ENCODE assay signal across 9 cellular contexts in genomic region chr21:41927727-41928409, GRCh38. TPM values are rescaled to one million over a fixed set of nuclear protein-coding genes. Genes with fewer than 3 reads are reported as not detected.
DNase-seq lines count a peak whose midpoint lies in the region; ATAC-seq and TF ChIP-seq lines count a peak whose summit lies in the region.
"Had no signal": no experiment of that assay in that cellular context is flagged by ENCODE, and none has a peak within 500 bp of the region (broad histone marks: within the 10 kb centered on the region; RNA-seq: fewer than 3 reads in every experiment).

No MANE protein-coding gene starts in this region.

- DNase-seq in GF-D8 (lab: John Stamatoyannopoulos, UW), result peak; percentile 90
- peak; percentile 39 for DNase-seq in activated CD8-positive, alpha-beta T cell treated with anti-CD3 and anti-CD28 coated beads, Interleukin-2, amount 10 ng/mL, durations not matched to agents 7 days and 5 days
- no peak for DNase-seq in osteoblast (ENCODE audit: insufficient read length, low spot score, missing footprints)
- no peak for DNase-seq in islet precursor cell
- no peak for DNase-seq in neural progenitor cell (ENCODE audit: low spot score)
- DNase-seq: midbrain had no signal

- peaks cover 3% of the 10 kb centered on the region for H3F3A ChIP-seq in neural progenitor cell (ENCODE audit: low read depth)

- POLR2A ChIA-PET in activated CD8-positive, alpha-beta T cell treated with anti-CD3 and anti-CD28 coated beads, Interleukin-2, amount 10 ng/mL, durations not matched to agents 7 days and 5 days (lab: Charles Lee), result interaction anchor here (0.6 to 2.5 kb wide), 3 partner anchors 13 to 135 kb away, joined by 3 to 10 read pairs (median 3); no protein-coding TSS in a partner anchor

- no peak overlapping the region for H3K4me2 ChIP-seq in osteoblast (ENCODE audit: insufficient read depth, low read length)
- H3K4me2 ChIP-seq in neural progenitor cell, result no peak overlapping the region

- peak; percentile 34 for ATAC-seq in HG03354 (IDR thresholded peaks at IDR 0.05; ENCODE audit: poor library complexity, severe bottlenecking, unreplicated experiment)
- ATAC-seq in activated CD8-positive, alpha-beta T cell treated with anti-CD3 and anti-CD28 coated beads, Interleukin-2, amount 10 ng/mL, durations not matched to agents 7 days and 5 days, result no peak
- ATAC-seq in GM19023 (IDR thresholded peaks at IDR 0.05; ENCODE audit: unreplicated experiment), result no peak
- ATAC-seq: Panc1 had no signal

- CTCF ChIA-PET in activated CD8-positive, alpha-beta T cell treated with anti-CD3 and anti-CD28 coated beads, Interleukin-2, amount 10 ng/mL, durations not matched to agents 7 days and 5 days (lab: Charles Lee), result interaction anchor here (3.6 kb wide), 1 partner anchor 189 kb away, joined by 13 read pairs; no protein-coding TSS in a partner anchor

- H3K36me3 ChIP-seq in osteoblast (ENCODE audit: insufficient read depth, low read length) (peaks cover 3% of the 10 kb centered on the region), neural progenitor cell (no peaks in the 10 kb centered on the region)

- H3K9me3 ChIP-seq in osteoblast (ENCODE audit: low read depth, low read length) (no peaks in the 10 kb centered on the region), neural progenitor cell (ENCODE audit: low read depth) (no peaks in the 10 kb centered on the region)

- H3K27me3 Mint-ChIP-seq in activated CD8-positive, alpha-beta T cell treated with anti-CD3 and anti-CD28 coated beads, Interleukin-2, amount 10 ng/mL, durations not matched to agents 7 days and 5 days (ENCODE audit: low read depth), result peaks cover under 1% of the 10 kb centered on the region
- peaks cover 10% of the 10 kb centered on the region for H3K27me3 Mint-ChIP-seq in neural progenitor cell (ENCODE audit: insufficient read depth, low read depth)

- no peaks in the 10 kb centered on the region for H3K36me3 Mint-ChIP-seq in activated CD8-positive, alpha-beta T cell treated with anti-CD3 and anti-CD28 coated beads, Interleukin-2, amount 10 ng/mL, durations not matched to agents 7 days and 5 days (ENCODE audit: low read depth)
- no peaks in the 10 kb centered on the region for H3K36me3 Mint-ChIP-seq in neural progenitor cell

- no peaks in the 10 kb centered on the region for H3K9me3 Mint-ChIP-seq in activated CD8-positive, alpha-beta T cell treated with anti-CD3 and anti-CD28 coated beads, Interleukin-2, amount 10 ng/mL, durations not matched to agents 7 days and 5 days (ENCODE audit: insufficient read depth)
- H3K9me3 Mint-ChIP-seq in neural progenitor cell, result no peaks in the 10 kb centered on the region

- H3K4me3 Mint-ChIP-seq in activated CD8-positive, alpha-beta T cell treated with anti-CD3 and anti-CD28 coated beads, Interleukin-2, amount 10 ng/mL, durations not matched to agents 7 days and 5 days, result no peak overlapping the region
- no peak overlapping the region for H3K4me3 Mint-ChIP-seq in neural progenitor cell

- H3K4me1 Mint-ChIP-seq in activated CD8-positive, alpha-beta T cell treated with anti-CD3 and anti-CD28 coated beads, Interleukin-2, amount 10 ng/mL, durations not matched to agents 7 days and 5 days (ENCODE audit: low read depth), result peaks cover 61% of the 10 kb centered on the region
- peaks cover 27% of the 10 kb centered on the region for H3K4me1 Mint-ChIP-seq in neural progenitor cell

- no peak overlapping the region for H2AFZ ChIP-seq in osteoblast (ENCODE audit: low read length)
- no peak overlapping the region for H2AFZ ChIP-seq in neural progenitor cell (replicated peaks)

- H3K4me1 ChIP-seq in osteoblast (ENCODE audit: insufficient read depth, low read length) (peaks cover 56% of the 10 kb centered on the region), neural progenitor cell (peaks cover 15% of the 10 kb centered on the region)

- TF ChIP-seq CTCF in osteoblast (IDR thresholded peaks at IDR 0.05; ENCODE audit: extremely low read depth, low read depth, low read length), result no peak
- no peak for TF ChIP-seq CTCF in neural progenitor cell (IDR thresholded peaks at IDR 0.05)

- H4K20me1 ChIP-seq in osteoblast (ENCODE audit: insufficient read depth, low read length) (no peaks in the 10 kb centered on the region), neural progenitor cell (ENCODE audit: low read depth) (no peaks in the 10 kb centered on the region)

- peaks cover 27% of the 10 kb centered on the region for H3K79me2 ChIP-seq in osteoblast (ENCODE audit: insufficient read depth, low read length)
- H3K79me2 ChIP-seq in neural progenitor cell (ENCODE audit: low read depth), result no peaks in the 10 kb centered on the region

- H3K27ac Mint-ChIP-seq in activated CD8-positive, alpha-beta T cell treated with anti-CD3 and anti-CD28 coated beads, Interleukin-2, amount 10 ng/mL, durations not matched to agents 7 days and 5 days, result peak overlapping the region; percentile 52
- H3K27ac Mint-ChIP-seq in neural progenitor cell, result no peak overlapping the region

- H3K4me3 ChIP-seq in osteoblast (ENCODE audit: insufficient read depth, low read length), result no peak overlapping the region
- H3K4me3 ChIP-seq in neural progenitor cell, result no peak overlapping the region

- H3K9ac ChIP-seq in neural progenitor cell, result no peak overlapping the region

- peak overlapping the region; percentile 7 for H3K27ac ChIP-seq in osteoblast (ENCODE audit: low read depth, low read length)
- H3K27ac ChIP-seq in neural progenitor cell, result no peak overlapping the region

- H3K27me3 ChIP-seq in osteoblast (ENCODE audit: insufficient read depth, low read length), result no peaks in the 10 kb centered on the region
- no peaks in the 10 kb centered on the region for H3K27me3 ChIP-seq in neural progenitor cell

RNA-seq across cellular contexts. Expression of gene C2CD2, which starts 25.9 kb away (rescaled TPM):
- total RNA-seq in activated CD8-positive, alpha-beta T cell treated with anti-CD3 and anti-CD28 coated beads, Interleukin-2, amount 10 ng/mL, durations not matched to agents 7 days and 5 days, result 1 to 10 TPM; 5.5 to 5.6 TPM
- 33.9 and 40.9 TPM in 2 replicates for total RNA-seq in osteoblast
- total RNA-seq in neural progenitor cell (ENCODE audit: low replicate concordance), result 15.3 and 19.6 TPM in 2 replicates

RNA-seq across cellular contexts. Expression of gene PRDM15, which starts 48.7 kb away (rescaled TPM):
- 1 to 10 TPM; 8.5 to 9.6 TPM for total RNA-seq in activated CD8-positive, alpha-beta T cell treated with anti-CD3 and anti-CD28 coated beads, Interleukin-2, amount 10 ng/mL, durations not matched to agents 7 days and 5 days
- total RNA-seq in osteoblast (7.2 and 8.8 TPM in 2 replicates), neural progenitor cell (ENCODE audit: low replicate concordance) (9.0 and 10.4 TPM in 2 replicates)

Comparison
In these comparisons a context has a peak if more than half of its experiments do, and no peak if none do; other contexts are left out.
1. DNase-seq: peak in GF-D8 (single experiment) and activated CD8-positive, alpha-beta T cell treated with anti-CD3 and anti-CD28 coated beads, Interleukin-2, amount 10 ng/mL, durations not matched to agents 7 days and 5 days (single experiment); none in osteoblast (single experiment), islet precursor cell (single experiment) and neural progenitor cell (single experiment).